In genomic region chr1:32957017-32957416, GRCh38 we compare ENCODE assay signal across 26 cellular contexts.
"Had no signal": no experiment of that assay in that cellular context is flagged by ENCODE, and none has a peak within 500 bp of the region (broad histone marks: within the 10 kb centered on the region; RNA-seq: fewer than 3 reads in every experiment).

No MANE protein-coding gene starts in this region.

- H3K4me3 Mint-ChIP-seq: activated CD4-positive, alpha-beta memory T cell treated with anti-CD3 and anti-CD28 coated beads for 36 hours; activated CD4-positive, alpha-beta T cell treated with anti-CD3 and anti-CD28 coated beads for 36 hours; activated naive CD4-positive, alpha-beta T cell treated with anti-CD3 and anti-CD28 coated beads, Interleukin-2, amount 50 U/mL, for 24 hours; naive B cell; neural progenitor cell had no signal

- H3K27me3 Mint-ChIP-seq: activated CD4-positive, alpha-beta memory T cell treated with anti-CD3 and anti-CD28 coated beads for 36 hours; activated CD4-positive, alpha-beta T cell treated with anti-CD3 and anti-CD28 coated beads for 36 hours; activated naive CD4-positive, alpha-beta T cell treated with anti-CD3 and anti-CD28 coated beads, Interleukin-2, amount 50 U/mL, for 24 hours; naive B cell had no signal

- ATAC-seq: activated CD4-positive, alpha-beta T cell treated with anti-CD3 and anti-CD28 coated beads for 36 hours; left colon; psoas muscle had no signal

- H3K4me1 ChIP-seq: neural progenitor cell, parathyroid adenoma had no signal

- H3K4me3 ChIP-seq: breast epithelium, neural progenitor cell, psoas muscle, testis, transverse colon had no signal

- H3K36me3 ChIP-seq: breast epithelium, neural progenitor cell, transverse colon had no signal

- H3K9ac ChIP-seq: neural progenitor cell, parathyroid adenoma had no signal

- H3K9me3 ChIP-seq: breast epithelium, psoas muscle, testis, transverse colon had no signal

- H3K27ac Mint-ChIP-seq: activated CD4-positive, alpha-beta memory T cell treated with anti-CD3 and anti-CD28 coated beads for 36 hours; activated CD4-positive, alpha-beta T cell treated with anti-CD3 and anti-CD28 coated beads for 36 hours; activated naive CD4-positive, alpha-beta T cell treated with anti-CD3 and anti-CD28 coated beads, Interleukin-2, amount 50 U/mL, for 24 hours; neural progenitor cell had no signal

- H3K27ac ChIP-seq: breast epithelium, neural progenitor cell, parathyroid adenoma, psoas muscle, testis, transverse colon had no signal

- H3K9me3 Mint-ChIP-seq: activated CD4-positive, alpha-beta memory T cell treated with anti-CD3 and anti-CD28 coated beads for 36 hours; activated naive CD4-positive, alpha-beta T cell treated with anti-CD3 and anti-CD28 coated beads, Interleukin-2, amount 50 U/mL, for 24 hours; activated T-helper 2 cell treated with anti-CD3 and anti-CD28 coated beads, Interferon-gamma antibody, Interleukin-2, Interleukin-4, amounts not matched to agents 10 μg/mL and 5 μg/mL and 100 μg/mL, durations not matched to agents 14 hours and 24 hours and 36 hours; naive B cell; neural progenitor cell had no signal

- DNase-seq: activated CD4-positive, alpha-beta memory T cell treated with anti-CD3 and anti-CD28 coated beads for 36 hours; activated CD4-positive, alpha-beta T cell treated with anti-CD3 and anti-CD28 coated beads for 36 hours; activated CD4-positive, CD25-positive, alpha-beta regulatory T cell; activated CD8-positive, alpha-beta memory T cell treated with anti-CD3 and anti-CD28 coated beads, Interleukin-2, amount 50 U/mL, for 4 hours; activated T-cell treated with anti-CD3 and anti-CD28 coated beads, Interleukin-2, amount 50 U/mL, for 1 hour; central memory CD4-positive, alpha-beta T cell; foreskin fibroblast; head of caudate nucleus; hippocampal formation; left colon; mammary epithelial cell; naive B cell; occipital lobe; psoas muscle; stimulated activated CD4-positive, alpha-beta T cell treated with anti-CD3 and anti-CD28 coated beads, Interleukin-15, amount 100 ng/mL, for 24 hours; stimulated activated CD4-positive, alpha-beta T cell treated with anti-CD3 and anti-CD28 coated beads, Interleukin-2, amount 100 ng/mL, for 24 hours; stimulated activated naive CD4-positive, alpha-beta T cell treated with Interleukin-2 at 50 U/mL for 16 hours; testis; transverse colon had no signal

- FAIRE-seq: endothelial cell of umbilical vein, keratinocyte had no signal
